Comparison of ENCODE assay signal across 1 cellular context in the genomic region with DNA sequence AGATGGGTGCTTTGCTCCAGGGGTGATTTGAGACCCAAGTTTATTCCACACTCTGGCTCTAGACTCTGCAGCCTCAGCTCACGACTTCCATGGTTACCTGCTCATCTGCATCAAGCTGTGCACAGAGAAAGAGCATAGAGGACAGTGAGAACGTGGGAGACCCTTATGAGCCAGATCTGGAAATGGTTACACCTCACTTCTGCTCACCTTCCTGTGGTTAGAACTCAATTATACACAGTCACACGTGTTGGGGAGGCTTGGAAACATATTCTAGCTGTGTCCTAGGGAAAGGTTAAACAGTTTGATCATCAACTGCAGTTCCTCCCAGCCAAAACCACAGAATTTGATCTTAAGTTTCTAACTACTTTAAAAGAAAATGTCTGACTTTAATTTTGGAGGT.
TF ChIP-seq lines count a peak whose summit lies in the region.

No MANE protein-coding gene starts in this region.

TF ChIP-seq in GM23338, 12 proteins besides CTCF, POLR2A, EP300 and RAD21:
- TF ChIP-seq CREB1 (CRISPR knock-in tag; IDR thresholded peaks at IDR 0.05; ENCODE audit: low read depth) = no peak
- TF ChIP-seq POLR2AphosphoS5 (IDR thresholded peaks at IDR 0.05; ENCODE audit: low read depth) = no peak
- no peak for TF ChIP-seq EZH2phosphoT487 (IDR thresholded peaks at IDR 0.05; ENCODE audit: unreplicated experiment)
- no peak for TF ChIP-seq ZNF114 (CRISPR knock-in tag; IDR thresholded peaks at IDR 0.05)
- no peak for TF ChIP-seq ETS1 (IDR thresholded peaks at IDR 0.05)
- TF ChIP-seq EZH2 (IDR thresholded peaks at IDR 0.05; ENCODE audit: low read depth, unreplicated experiment) = no peak
- TF ChIP-seq NANOG (IDR thresholded peaks at IDR 0.05; ENCODE audit: borderline replicate concordance) = no peak
TF ChIP-seq in GM23338: peak in this region for 0.
